In genomic region chr16:55088098-55088497, GRCh38 we compare ENCODE assay signal across 37 cellular contexts.
DNase-seq lines count a peak whose midpoint lies in the region; ATAC-seq, FAIRE-seq and TF ChIP-seq lines count a peak whose summit lies in the region.
"Had no signal": no experiment of that assay in that cellular context is flagged by ENCODE, and none has a peak within 500 bp of the region (broad histone marks: within the 10 kb centered on the region; RNA-seq: fewer than 3 reads in every experiment).

No MANE protein-coding gene starts in this region.

- peak overlapping the region; percentile 37 for H3K27ac Mint-ChIP-seq in neural progenitor cell
- H3K27ac Mint-ChIP-seq: B cell; CD14-positive monocyte; CD4-positive, alpha-beta memory T cell; CD4-positive, alpha-beta T cell; CD8-positive, alpha-beta memory T cell; CD8-positive, alpha-beta T cell had no signal

- H3K36me3 Mint-ChIP-seq in neural progenitor cell: no peaks in the 10 kb centered on the region
- H3K36me3 Mint-ChIP-seq: CD14-positive monocyte; CD4-positive, alpha-beta memory T cell; CD4-positive, CD25-positive, alpha-beta regulatory T cell; CD8-positive, alpha-beta memory T cell; CD8-positive, alpha-beta T cell had no signal

- H4K20me1 ChIP-seq in HepG2 (ENCODE audit: insufficient read depth, low read length) (no peaks in the 10 kb centered on the region), K562 (replicated peaks; ENCODE audit: control insufficient read depth, insufficient read depth, low read length) (no peaks in the 10 kb centered on the region), neural progenitor cell (ENCODE audit: low read depth) (no peaks in the 10 kb centered on the region), MM.1S (ENCODE audit: insufficient read depth, low read length) (no peaks in the 10 kb centered on the region)
- H4K20me1 ChIP-seq: BLaER1; BLaER1 treated with 17β-estradiol and CSF1 and Interleukin-3, amounts not matched to agents 10 nM and 100 nM had no signal

- H3K27me3 ChIP-seq in HepG2 (ENCODE audit: control insufficient read depth in 1 of 2, insufficient read depth in 2 of 2, low read length in 2 of 2): peaks cover 0 to 3% of the 10 kb centered on the region in 2 experiments; a peak in 1 of 5 replicates
- H3K27me3 ChIP-seq in right lobe of liver: no peaks in the 10 kb centered on the region
- H3K27me3 ChIP-seq in K562 (ENCODE audit: control insufficient read depth in 2 of 2, insufficient read depth in 2 of 2, low read length in 2 of 2): peaks cover 10 to 21% of the 10 kb centered on the region in 2 experiments; a peak in 4 of 5 replicates
- H3K27me3 ChIP-seq in neural progenitor cell: no peaks in the 10 kb centered on the region
- H3K27me3 ChIP-seq in MM.1S (replicated peaks; ENCODE audit: insufficient read depth, low read length): no peaks in the 10 kb centered on the region
- H3K27me3 ChIP-seq: BLaER1; BLaER1 treated with 17β-estradiol and CSF1 and Interleukin-3, amounts not matched to agents 10 nM and 100 nM had no signal

- 78% methylated on average over 2 of the region's 2 CpGs for WGBS in HepG2 (ENCODE audit: low lambda C conversion rate)
- WGBS in right lobe of liver (ENCODE audit: insufficient coverage, low coverage, low lambda C conversion rate, missing lambda C conversion rate): 100% methylated on average over 2 of the region's 2 CpGs
- WGBS in K562 (ENCODE audit: insufficient coverage, low coverage, missing lambda C conversion rate): 8% methylated on average over 2 of the region's 2 CpGs

- no peaks in the 10 kb centered on the region for H3K36me3 ChIP-seq in HepG2 (replicated peaks in 1 of 2; ENCODE audit: control insufficient read depth in 1 of 2, insufficient read depth in 2 of 2, low read length in 2 of 2)
- no peaks in the 10 kb centered on the region for H3K36me3 ChIP-seq in right lobe of liver
- H3K36me3 ChIP-seq in K562 (ENCODE audit: control insufficient read depth, insufficient read depth, low read length): no peaks in the 10 kb centered on the region
- no peaks in the 10 kb centered on the region for H3K36me3 ChIP-seq in neural progenitor cell
- H3K36me3 ChIP-seq in MM.1S (replicated peaks; ENCODE audit: insufficient read depth, low read length): no peaks in the 10 kb centered on the region
- H3K36me3 ChIP-seq in kidney (ENCODE audit: control insufficient read depth in 1 of 2, insufficient read depth in 2 of 2, low read length in 2 of 2): no peaks in the 10 kb centered on the region
- H3K36me3 ChIP-seq: BE2C; BLaER1; BLaER1 treated with 17β-estradiol and CSF1 and Interleukin-3, amounts not matched to agents 10 nM and 100 nM had no signal

- TF ChIP-seq POLR2A in HepG2 (IDR thresholded peaks at IDR 0.05; ENCODE audit: insufficient read depth in 1 of 2, low read depth in 2 of 2, low read length in 2 of 2) (no peak), right lobe of liver (IDR thresholded peaks at IDR 0.05) (no peak), K562 (conservative IDR thresholded peaks at IDR 0.05) (no peak)

- H3K4me2 ChIP-seq in HepG2 (ENCODE audit: low read depth, low read length) (no peak overlapping the region), K562 (ENCODE audit: insufficient read depth, low read length) (no peak overlapping the region), neural progenitor cell (no peak overlapping the region), MM.1S (ENCODE audit: low read depth, low read length) (no peak overlapping the region)
- H3K4me2 ChIP-seq: A549; BLaER1; BLaER1 treated with 17β-estradiol and CSF1 and Interleukin-3, amounts not matched to agents 10 nM and 100 nM had no signal

- POLR2A ChIA-PET in HepG2 (lab: Yijun Ruan, JAX): no interaction called here
- POLR2A ChIA-PET in K562 (lab: Yijun Ruan, JAX): no interaction called here

- ATAC-seq in HepG2 (no peak), right lobe of liver (no peak), K562 (no peak), GM18867 (IDR thresholded peaks at IDR 0.05; ENCODE audit: unreplicated experiment) (no peak)
- ATAC-seq: A549; CD8-positive, alpha-beta T cell had no signal

- CTCF ChIA-PET in HepG2 (lab: Yijun Ruan, JAX; ENCODE audit: low intra/inter-chr PET ratio, low total read pairs) (no interaction called here), K562 (lab: Yijun Ruan, JAX; ENCODE audit: low intra/inter-chr PET ratio) (no interaction called here)

- TF ChIP-seq CTCF in HepG2 (CRISPR knock-in tag; IDR thresholded peaks at IDR 0.05) (no peak), right lobe of liver (IDR thresholded peaks at IDR 0.05) (no peak), K562 (IDR thresholded peaks at IDR 0.05 in 2 of 3, conservative IDR thresholded peaks at IDR 0.05 in 1 of 3; ENCODE audit: insufficient read depth in 2 of 3, low read depth in 1 of 3, low read length in 3 of 3) (no peak), neural progenitor cell (IDR thresholded peaks at IDR 0.05) (no peak), MM.1S (IDR thresholded peaks at IDR 0.05; ENCODE audit: low read length) (no peak), kidney (IDR thresholded peaks at IDR 0.05; ENCODE audit: borderline replicate concordance, extremely low read depth, insufficient read depth) (no peak)

- H3F3A ChIP-seq in neural progenitor cell (ENCODE audit: low read depth): no peaks in the 10 kb centered on the region
- H3F3A ChIP-seq in MM.1S (ENCODE audit: insufficient read depth, low read length): no peaks in the 10 kb centered on the region

- in situ Hi-C loops in HepG2 (cut with HindIII; ENCODE audit: extremely low pct_ligation_motif_present, low pct_unique_long_range_greater_than_20kb) (no loop called here), K562 (cut with MboI) (no loop called here)

- DNase-seq in HepG2 (ENCODE audit: low spot score) (no peak), right lobe of liver (no peak), K562 (ENCODE audit: extremely low read depth in 1 of 4, low spot score in 3 of 4) (no peak), islet precursor cell (peak; percentile 4), neural progenitor cell (ENCODE audit: low spot score) (no peak), MM.1S (no peak), kidney (no peak)
- DNase-seq: 8988T; ACHN; AML-193; BE2C; C1 segment of cervical spinal cord; Caco-2; Calu3; CD4-positive, alpha-beta memory T cell; CD4-positive, alpha-beta T cell; CD4-positive, CD25-positive, alpha-beta regulatory T cell; CD8-positive, alpha-beta memory T cell; CD8-positive, alpha-beta T cell; COR-L47; DMS 273 treated with DMSO at 0.1 percent for 48 hours; DMS153; DMS53; DMS79; DMS79 treated with DMSO at 0.1 percent for 48 hours; DND-41; EL had no signal

- H3K9me3 Mint-ChIP-seq in neural progenitor cell: no peaks in the 10 kb centered on the region
- H3K9me3 Mint-ChIP-seq: CD4-positive, alpha-beta T cell; CD8-positive, alpha-beta T cell had no signal

- no peak for FAIRE-seq in HepG2 (lab: Jason Lieb, UNC)
- FAIRE-seq in K562 (lab: Jason Lieb, UNC): no peak
- FAIRE-seq in kidney (lab: Jason Lieb, UNC): no peak
- FAIRE-seq: A204.1, A549, D721Med had no signal

- H3K9me3 ChIP-seq in HepG2 (ENCODE audit: low read length) (no peaks in the 10 kb centered on the region), right lobe of liver (no peaks in the 10 kb centered on the region), K562 (replicated peaks; ENCODE audit: control insufficient read depth, insufficient read depth, low read depth, low read length) (no peaks in the 10 kb centered on the region), neural progenitor cell (ENCODE audit: low read depth) (no peaks in the 10 kb centered on the region), MM.1S (replicated peaks; ENCODE audit: insufficient read depth, low read length) (no peaks in the 10 kb centered on the region), kidney (ENCODE audit: control insufficient read depth in 1 of 2, low read length in 2 of 2) (no peaks in the 10 kb centered on the region)
- H3K9me3 ChIP-seq: A549; BE2C; BLaER1; BLaER1 treated with 17β-estradiol and CSF1 and Interleukin-3, amounts not matched to agents 10 nM and 100 nM; Caco-2 had no signal

- H2AFZ ChIP-seq in HepG2 (ENCODE audit: low read length): no peak overlapping the region
- H2AFZ ChIP-seq in K562 (ENCODE audit: low read depth, low read length): no peak overlapping the region
- no peak overlapping the region for H2AFZ ChIP-seq in neural progenitor cell (replicated peaks)
- no peak overlapping the region for H2AFZ ChIP-seq in MM.1S (ENCODE audit: low read length)

- no peak overlapping the region for H3K9ac ChIP-seq in HepG2 (ENCODE audit: insufficient read depth, low read depth, low read length)
- no peak overlapping the region for H3K9ac ChIP-seq in K562 (ENCODE audit: insufficient read depth in 1 of 2, low read depth in 2 of 2, low read length in 2 of 2)
- H3K9ac ChIP-seq in neural progenitor cell: no peak overlapping the region
- no peak overlapping the region for H3K9ac ChIP-seq in MM.1S (ENCODE audit: low read length)
- H3K9ac ChIP-seq in kidney (ENCODE audit: low read length in 2 of 2): no peak overlapping the region
- H3K9ac ChIP-seq: BLaER1; BLaER1 treated with 17β-estradiol and CSF1 and Interleukin-3, amounts not matched to agents 10 nM and 100 nM had no signal

- TF ChIP-seq EP300 in HepG2 (IDR thresholded peaks at IDR 0.05; ENCODE audit: low read depth in 2 of 2, low read length in 2 of 2) (no peak), HepG2 (CRISPR knock-in tag; IDR thresholded peaks at IDR 0.05; ENCODE audit: borderline replicate concordance) (no peak), K562 (IDR thresholded peaks at IDR 0.05; ENCODE audit: low read length) (no peak)

- TF ChIP-seq RAD21 in HepG2 (CRISPR knock-in tag; IDR thresholded peaks at IDR 0.05) (no peak), K562 (CRISPR knock-in tag; conservative IDR thresholded peaks at IDR 0.05 in 1 of 2, IDR thresholded peaks at IDR 0.05 in 1 of 2) (no peak)

- H3K4me3 ChIP-seq in HepG2 (replicated peaks in 1 of 3; ENCODE audit: insufficient read depth in 1 of 3, low read depth in 2 of 3, low read length in 3 of 3) (no peak overlapping the region), right lobe of liver (no peak overlapping the region), K562 (no peak overlapping the region), neural progenitor cell (no peak overlapping the region), MM.1S (ENCODE audit: low read length) (no peak overlapping the region), kidney (ENCODE audit: low read length in 2 of 2) (no peak overlapping the region)
- H3K4me3 ChIP-seq: A549; BLaER1; BLaER1 treated with 17β-estradiol and CSF1 and Interleukin-3, amounts not matched to agents 10 nM and 100 nM had no signal

- no peaks in the 10 kb centered on the region for H3K9me2 ChIP-seq in MM.1S (replicated peaks; ENCODE audit: insufficient read depth, low read length)

- H3K27ac ChIP-seq in HepG2 (ENCODE audit: extremely low read length, insufficient read depth, low read length) (no peak overlapping the region), right lobe of liver (no peak overlapping the region), K562 (ENCODE audit: extremely low read depth, low read depth, low read length) (no peak overlapping the region), neural progenitor cell (no peak overlapping the region), MM.1S (ENCODE audit: low read length) (no peak overlapping the region), kidney (ENCODE audit: low read depth in 2 of 2, low read length in 2 of 2) (no peak overlapping the region)
- H3K27ac ChIP-seq: 22Rv1; A549; BLaER1; BLaER1 treated with 17β-estradiol and CSF1 and Interleukin-3, amounts not matched to agents 10 nM and 100 nM; C4-2B had no signal

- peaks cover 7% of the 10 kb centered on the region for H3K4me1 Mint-ChIP-seq in neural progenitor cell
- H3K4me1 Mint-ChIP-seq: B cell; CD14-positive monocyte; CD4-positive, alpha-beta memory T cell; CD4-positive, CD25-positive, alpha-beta regulatory T cell; CD8-positive, alpha-beta memory T cell had no signal

- H3K9me1 ChIP-seq in K562 (ENCODE audit: control insufficient read depth, insufficient read depth, low read length): no peaks in the 10 kb centered on the region

- H3K4me3 Mint-ChIP-seq in neural progenitor cell: no peak overlapping the region
- H3K4me3 Mint-ChIP-seq: B cell; CD14-positive monocyte; CD4-positive, alpha-beta memory T cell; CD4-positive, alpha-beta T cell; CD4-positive, CD25-positive, alpha-beta regulatory T cell; CD8-positive, alpha-beta memory T cell; CD8-positive, alpha-beta T cell had no signal

- H3K79me2 ChIP-seq in HepG2 (ENCODE audit: insufficient read depth, low read length) (no peaks in the 10 kb centered on the region), K562 (ENCODE audit: control insufficient read depth, insufficient read depth, low read length) (no peaks in the 10 kb centered on the region), neural progenitor cell (ENCODE audit: low read depth) (no peaks in the 10 kb centered on the region), MM.1S (ENCODE audit: low read length) (no peaks in the 10 kb centered on the region)

- intact Hi-C loops in HepG2 (cut with micrococcal nuclease; ENCODE audit: unreplicated experiment): no loop called here
- intact Hi-C loops in right lobe of liver (cut with DNase I): no loop called here
- intact Hi-C loops in K562 (cut with micrococcal nuclease): no loop called here
- intact Hi-C loops in kidney (cut with DNase I): no loop called here

- H3K4me1 ChIP-seq in HepG2 (ENCODE audit: insufficient read depth, low read length) (no peaks in the 10 kb centered on the region), right lobe of liver (no peaks in the 10 kb centered on the region), K562 (replicated peaks in 1 of 2; ENCODE audit: control insufficient read depth in 2 of 2, insufficient read depth in 2 of 2, low read length in 2 of 2) (peaks cover 0 to 4% of the 10 kb centered on the region in 2 experiments; a peak in 1 of 5 replicates), neural progenitor cell (no peaks in the 10 kb centered on the region), MM.1S (ENCODE audit: low read length) (no peaks in the 10 kb centered on the region), kidney (ENCODE audit: control insufficient read depth in 1 of 2, insufficient read depth in 1 of 2, low read depth in 1 of 2, low read length in 2 of 2) (no peaks in the 10 kb centered on the region)
- H3K4me1 ChIP-seq: A549, BE2C, Caco-2 had no signal

- BruUV-seq in HepG2 (replicated peaks; lab: Mats Ljungman, UMichigan) (no TSS peak), K562 (replicated peaks; lab: Mats Ljungman, UMichigan) (no TSS peak)

- H3K27me3 Mint-ChIP-seq in neural progenitor cell (ENCODE audit: insufficient read depth, low read depth): peaks cover 3% of the 10 kb centered on the region
- H3K27me3 Mint-ChIP-seq: B cell; CD4-positive, alpha-beta memory T cell; CD4-positive, alpha-beta T cell; CD4-positive, CD25-positive, alpha-beta regulatory T cell had no signal

Comparison
In these comparisons a context has a peak if more than half of its experiments do, and no peak if none do; other contexts are left out.
1. Of the 241 proteins assayed by ChIP-seq in both HepG2 and K562: peak only in HepG2: none; only in K562: none; in both: ZNF12; in neither: 240.